ENCODE assay signal across 8 cellular contexts in genomic region chr18:21897811-21898210, GRCh38.
A peak's percentile ranks its signal among the peaks of the same experiment; 100 is the strongest.
DNase-seq lines count a peak whose midpoint lies in the region; ATAC-seq and TF ChIP-seq lines count a peak whose summit lies in the region.

No MANE protein-coding gene starts in this region.

- H3K36me3 Mint-ChIP-seq in brain = no peaks in the 10 kb centered on the region

- no peaks in the 10 kb centered on the region for H3K27me3 Mint-ChIP-seq in brain
- peaks cover 20% of the 10 kb centered on the region for H3K27me3 Mint-ChIP-seq in stimulated activated naive CD8-positive, alpha-beta T cell treated with anti-CD3 and anti-CD28 coated beads, Interleukin-15, amount 100 ng/mL, for 72 hours

- no peak overlapping the region for H3K27ac Mint-ChIP-seq in brain
- H3K27ac Mint-ChIP-seq in stimulated activated naive CD8-positive, alpha-beta T cell treated with anti-CD3 and anti-CD28 coated beads, Interleukin-15, amount 100 ng/mL, for 72 hours = no peak overlapping the region

- peak; percentile 54 for ATAC-seq in stimulated activated naive CD8-positive, alpha-beta T cell treated with anti-CD3 and anti-CD28 coated beads, Interleukin-15, amount 100 ng/mL, for 72 hours
- no peak for ATAC-seq in HG03457 (IDR thresholded peaks at IDR 0.05; ENCODE audit: unreplicated experiment)

- peak; percentile 76 to 81 for TF ChIP-seq CTCF in brain (conservative IDR thresholded peaks at IDR 0.05)

- H3K9me3 Mint-ChIP-seq in brain = peaks cover 0 to under 1% (median 0%) of the 10 kb centered on the region in 5 experiments
- no peaks in the 10 kb centered on the region for H3K9me3 Mint-ChIP-seq in stimulated activated naive CD8-positive, alpha-beta T cell treated with anti-CD3 and anti-CD28 coated beads, Interleukin-15, amount 100 ng/mL, for 72 hours

- H3K4me3 Mint-ChIP-seq in brain = no peak overlapping the region
- H3K4me3 Mint-ChIP-seq in stimulated activated naive CD8-positive, alpha-beta T cell treated with anti-CD3 and anti-CD28 coated beads, Interleukin-15, amount 100 ng/mL, for 72 hours = no peak overlapping the region

- peak; percentile 60 for DNase-seq in A172 (ENCODE audit: low spot score)
- peak; percentile 24 for DNase-seq in DMS53 treated with DMSO at 0.1 percent for 48 hours (lab: John Stamatoyannopoulos, UW; ENCODE audit: unreplicated experiment)
- peak; percentile 38 for DNase-seq in HCEC 1CT
- DNase-seq in NCI-H1105 treated with DMSO at 0.1 percent for 48 hours (lab: John Stamatoyannopoulos, UW) = peak; percentile 35
- peak; percentile 39 for DNase-seq in iris pigment epithelial cell (ENCODE audit: low read depth)
- peak; percentile 17 to 21 for DNase-seq in stimulated activated naive CD8-positive, alpha-beta T cell treated with anti-CD3 and anti-CD28 coated beads, Interleukin-15, amount 100 ng/mL, for 72 hours

- H3K4me1 Mint-ChIP-seq in brain = no peaks in the 10 kb centered on the region
- H3K4me1 Mint-ChIP-seq in stimulated activated naive CD8-positive, alpha-beta T cell treated with anti-CD3 and anti-CD28 coated beads, Interleukin-15, amount 100 ng/mL, for 72 hours = peaks cover 7% of the 10 kb centered on the region
